In the genomic region with DNA sequence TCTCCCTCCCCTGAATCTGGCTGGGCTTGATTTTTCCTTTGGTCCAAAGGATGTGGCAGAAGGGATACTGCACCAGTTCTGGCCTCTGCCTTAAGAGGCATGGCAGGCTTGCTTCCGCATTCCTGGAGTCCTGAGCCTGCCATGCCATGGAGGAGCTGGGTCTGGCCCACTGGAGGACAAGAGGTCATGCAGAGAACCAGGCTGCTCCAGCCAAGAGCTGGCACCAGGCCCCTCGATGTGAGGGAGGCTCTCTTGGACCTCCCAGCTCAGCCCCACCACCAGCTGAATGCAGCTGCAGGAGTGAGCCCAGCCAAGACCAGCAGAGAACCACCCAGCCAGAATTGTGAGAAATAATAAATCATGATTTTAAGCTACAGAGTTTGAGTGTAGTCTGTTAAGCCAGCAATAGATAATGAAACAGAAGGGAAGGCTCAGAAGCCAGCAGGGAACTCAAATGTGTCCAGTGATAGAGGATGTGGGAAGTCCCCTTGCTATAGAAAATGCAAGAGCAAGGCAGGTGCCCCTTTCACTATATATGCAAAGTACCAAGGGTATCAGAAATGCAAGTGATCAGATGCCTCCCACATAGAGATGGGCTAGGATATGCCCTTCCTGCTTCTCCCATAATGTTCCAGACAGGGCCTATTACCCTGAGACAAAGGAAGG, we compare ENCODE assay signal across 9 cellular contexts.
DNase-seq lines count a peak whose midpoint lies in the region; ATAC-seq and TF ChIP-seq lines count a peak whose summit lies in the region.
"Had no signal": no experiment of that assay in that cellular context is flagged by ENCODE, and none has a peak within 500 bp of the region (broad histone marks: within the 10 kb centered on the region; RNA-seq: fewer than 3 reads in every experiment).

No MANE protein-coding gene starts in this region.

- H3K4me1 Mint-ChIP-seq in activated T-cell treated with anti-CD3 and anti-CD28 coated beads, Interleukin-2, amount 50 U/mL, for 72 hours (ENCODE audit: low read depth), result peaks cover 67% of the 10 kb centered on the region
- peaks cover 66% of the 10 kb centered on the region for H3K4me1 Mint-ChIP-seq in activated naive CD8-positive, alpha-beta T cell treated with anti-CD3 and anti-CD28 coated beads, Interleukin-2, amount 50 U/mL, for 24 hours

- H3K4me3 Mint-ChIP-seq in activated T-cell treated with anti-CD3 and anti-CD28 coated beads, Interleukin-2, amount 50 U/mL, for 72 hours, result peak overlapping the region; percentile 50 to 59
- no peak overlapping the region for H3K4me3 Mint-ChIP-seq in activated naive CD8-positive, alpha-beta T cell treated with anti-CD3 and anti-CD28 coated beads, Interleukin-2, amount 50 U/mL, for 24 hours

- no peaks in the 10 kb centered on the region for H3K27me3 Mint-ChIP-seq in activated T-cell treated with anti-CD3 and anti-CD28 coated beads, Interleukin-2, amount 50 U/mL, for 72 hours (ENCODE audit: low read depth)
- H3K27me3 Mint-ChIP-seq in activated naive CD8-positive, alpha-beta T cell treated with anti-CD3 and anti-CD28 coated beads, Interleukin-2, amount 50 U/mL, for 24 hours, result no peaks in the 10 kb centered on the region

- H3K27me3 ChIP-seq in testis, result no peaks in the 10 kb centered on the region

- TF ChIP-seq CTCF in testis (IDR thresholded peaks at IDR 0.05), result no peak

- TF ChIP-seq POLR2A in testis (IDR thresholded peaks at IDR 0.05), result no peak

- H3K36me3 Mint-ChIP-seq in activated T-cell treated with anti-CD3 and anti-CD28 coated beads, Interleukin-2, amount 50 U/mL, for 72 hours (ENCODE audit: insufficient read depth in 2 of 2), result no peaks in the 10 kb centered on the region
- no peaks in the 10 kb centered on the region for H3K36me3 Mint-ChIP-seq in activated naive CD8-positive, alpha-beta T cell treated with anti-CD3 and anti-CD28 coated beads, Interleukin-2, amount 50 U/mL, for 24 hours (ENCODE audit: low read depth)

- H3K27ac Mint-ChIP-seq in activated T-cell treated with anti-CD3 and anti-CD28 coated beads, Interleukin-2, amount 50 U/mL, for 72 hours, result no peak overlapping the region
- H3K27ac Mint-ChIP-seq in activated naive CD8-positive, alpha-beta T cell treated with anti-CD3 and anti-CD28 coated beads, Interleukin-2, amount 50 U/mL, for 24 hours, result peak overlapping the region; percentile 2

- no peaks in the 10 kb centered on the region for H3K9me3 Mint-ChIP-seq in activated T-cell treated with anti-CD3 and anti-CD28 coated beads, Interleukin-2, amount 50 U/mL, for 72 hours
- H3K9me3 Mint-ChIP-seq in activated naive CD8-positive, alpha-beta T cell treated with anti-CD3 and anti-CD28 coated beads, Interleukin-2, amount 50 U/mL, for 24 hours, result no peaks in the 10 kb centered on the region

- intact Hi-C loops in testis (cut with DNase I; ENCODE audit: low total_unique reads), result no loop called here

- ATAC-seq in activated T-cell treated with anti-CD3 and anti-CD28 coated beads, Interleukin-2, amount 50 U/mL, for 72 hours (replicated peaks in 1 of 2), result peak; percentile 30 to 42
- ATAC-seq in HG02981 (IDR thresholded peaks at IDR 0.05; ENCODE audit: unreplicated experiment), result peak; percentile 53
- ATAC-seq in activated naive CD8-positive, alpha-beta T cell treated with anti-CD3 and anti-CD28 coated beads, Interleukin-2, amount 50 U/mL, for 24 hours, result peak; percentile 59

- 33 to 65% methylated on average over 1 to 2 of the region's 2 CpGs for WGBS in testis, 2 donors

- H3K27ac ChIP-seq in testis, result no peak overlapping the region

- H3K4me1 ChIP-seq in testis, result peaks cover 5% of the 10 kb centered on the region

- no peak for DNase-seq in activated T-cell treated with anti-CD3 and anti-CD28 coated beads, Interleukin-2, amount 50 U/mL, for 72 hours
- no peak for DNase-seq in activated T-cell treated with anti-CD3 and anti-CD28 coated beads, Interleukin-2, amount 50 U/mL, for 48 hours
- no peak for DNase-seq in activated naive CD8-positive, alpha-beta T cell treated with anti-CD3 and anti-CD28 coated beads, Interleukin-2, amount 50 U/mL, for 24 hours
- DNase-seq in testis (peak; percentile 49), HK-2 (ENCODE audit: unreplicated experiment) (no peak), activated gamma-delta T cell treated with Interleukin-2 at 50 U/mL for 16 hours (no peak), epidermal melanocyte (ENCODE audit: insufficient read length, low spot score) (no peak)
- DNase-seq: central memory CD4-positive, alpha-beta T cell had no signal

- no peaks in the 10 kb centered on the region for H3K9me3 ChIP-seq in testis

- no peaks in the 10 kb centered on the region for H3K36me3 ChIP-seq in testis (ENCODE audit: low read depth, missing control alignments)

- no peak overlapping the region for H3K4me3 ChIP-seq in testis
